Comparison of ENCODE assay signal across 19 cellular contexts in genomic region chr13:75493156-75493555, GRCh38. TPM values are rescaled to one million over a fixed set of nuclear protein-coding genes. Genes with fewer than 3 reads are reported as not detected.
DNase-seq lines count a peak whose midpoint lies in the region; ATAC-seq and TF ChIP-seq lines count a peak whose summit lies in the region.
"Had no signal": no experiment of that assay in that cellular context is flagged by ENCODE, and none has a peak within 500 bp of the region (broad histone marks: within the 10 kb centered on the region; RNA-seq: fewer than 3 reads in every experiment).

No MANE protein-coding gene starts in this region.

- TF ChIP-seq RAD21 in liver (IDR thresholded peaks at IDR 0.05), result no peak

- H3K27ac ChIP-seq in liver (ENCODE audit: low read depth in 1 of 2, low read length in 2 of 2) (no peak overlapping the region), subcutaneous abdominal adipose tissue (ENCODE audit: low read depth, low read length) (peak overlapping the region; percentile 53), right atrium auricular region (no peak overlapping the region)
- H3K27ac ChIP-seq: BLaER1 had no signal

- H3K9me3 ChIP-seq in liver (ENCODE audit: control insufficient read depth in 4 of 4, low read length in 3 of 4) (no peaks in the 10 kb centered on the region), subcutaneous abdominal adipose tissue (ENCODE audit: control insufficient read depth in 5 of 5, low read length in 5 of 5) (no peaks in the 10 kb centered on the region), right atrium auricular region (no peaks in the 10 kb centered on the region)
- H3K9me3 ChIP-seq: BE2C, BLaER1 had no signal

- H3K9ac ChIP-seq in liver (ENCODE audit: low read depth in 1 of 2, low read length in 2 of 2), result no peak overlapping the region
- H3K9ac ChIP-seq in subcutaneous abdominal adipose tissue (ENCODE audit: low read length in 5 of 5), result no peak overlapping the region
- H3K9ac ChIP-seq: BLaER1 had no signal

- H3K4me3 ChIP-seq in liver (ENCODE audit: low read depth in 1 of 3, low read length in 3 of 3), result no peak overlapping the region
- peak overlapping the region in 1 of 5 donors; percentile 36 for H3K4me3 ChIP-seq in subcutaneous abdominal adipose tissue (ENCODE audit: low read depth in 1 of 5, low read length in 5 of 5)
- H3K4me3 ChIP-seq in right atrium auricular region, result no peak overlapping the region
- H3K4me3 ChIP-seq: BLaER1, GM12878 had no signal

- H3K36me3 ChIP-seq in liver (ENCODE audit: control insufficient read depth in 4 of 4, insufficient read depth in 3 of 4, low read depth in 1 of 4, low read length in 3 of 4) (no peaks in the 10 kb centered on the region), subcutaneous abdominal adipose tissue (ENCODE audit: control insufficient read depth in 5 of 5, insufficient read depth in 5 of 5, low read length in 5 of 5) (no peaks in the 10 kb centered on the region), right atrium auricular region (no peaks in the 10 kb centered on the region)
- H3K36me3 ChIP-seq: BE2C, BLaER1 had no signal

- H3K27me3 ChIP-seq in liver (ENCODE audit: control insufficient read depth in 4 of 4, insufficient read depth in 4 of 4, low read length in 3 of 4), result no peaks in the 10 kb centered on the region
- H3K27me3 ChIP-seq in subcutaneous abdominal adipose tissue (ENCODE audit: control insufficient read depth in 5 of 5, insufficient read depth in 4 of 5, low read length in 5 of 5), result no peaks in the 10 kb centered on the region
- H3K27me3 ChIP-seq in right atrium auricular region, result no peaks in the 10 kb centered on the region
- H3K27me3 ChIP-seq: BE2C, BLaER1 had no signal

- TF ChIP-seq CTCF in liver (IDR thresholded peaks at IDR 0.05; ENCODE audit: low read depth, low read length, missing input control), result no peak
- TF ChIP-seq CTCF in right atrium auricular region (IDR thresholded peaks at IDR 0.05), result no peak

- H3K4me1 ChIP-seq in liver (ENCODE audit: control insufficient read depth in 4 of 4, insufficient read depth in 4 of 4, low read length in 3 of 4), result peaks cover 0 to 4% (median 0%) of the 10 kb centered on the region in 4 donors
- H3K4me1 ChIP-seq in subcutaneous abdominal adipose tissue (ENCODE audit: control insufficient read depth in 5 of 5, insufficient read depth in 5 of 5, low read length in 5 of 5), result peaks cover 0 to 22% (median 18%) of the 10 kb centered on the region in 5 donors
- H3K4me1 ChIP-seq in right atrium auricular region, result no peaks in the 10 kb centered on the region
- H3K4me1 ChIP-seq: BE2C had no signal

- DNase-seq in left lobe of liver (ENCODE audit: low spot score) (no peak), T-helper 1 cell (no peak), DMS114 treated with DMSO at 0.1 percent for 48 hours (lab: John Stamatoyannopoulos, UW; ENCODE audit: unreplicated experiment) (no peak), right atrium auricular region (ENCODE audit: low spot score) (no peak)
- DNase-seq: 8988T; ACHN; BE2C; C1 segment of cervical spinal cord; CD4-positive, alpha-beta memory T cell; CD4-positive, CD25-positive, alpha-beta regulatory T cell; CD8-positive, alpha-beta memory T cell; COR-L47; DMS 273 treated with DMSO at 0.1 percent for 48 hours; DMS79 treated with DMSO at 0.1 percent for 48 hours; GDM1 had no signal

- ATAC-seq in left lobe of liver, result peak; percentile 69
- ATAC-seq: GM12878 had no signal

TF ChIP-seq in liver, 16 proteins besides CTCF, POLR2A, EP300 and RAD21:
- TF ChIP-seq RXRA (IDR thresholded peaks at IDR 0.05) (peak; percentile 53 to 67), GABPA (IDR thresholded peaks at IDR 0.05 in 1 of 2, conservative IDR thresholded peaks at IDR 0.05 in 1 of 2) (no peak), FOXA1 (IDR thresholded peaks at IDR 0.05) (no peak), FOXA2 (IDR thresholded peaks at IDR 0.05) (no peak), HNF4A (conservative IDR thresholded peaks at IDR 0.05) (peak; percentile 66 to 79)

RNA-seq across cellular contexts. Expression of gene TBC1D4, which starts 11.2 kb away (rescaled TPM):
- total RNA-seq in left lobe of liver (9.5 TPM), liver (10 to 100 TPM in 1 of 2 donors, 1 to 10 TPM in 1; 9.2 to 11.1 TPM), right atrium auricular region (100 to 1,000 TPM in 1 of 2 donors, 10 to 100 TPM in 1; 64.3 to 162 TPM)
- polyA plus RNA-seq in liver, result 1 to 10 TPM; 2.3 to 3.8 TPM

RNA-seq across cellular contexts. Expression of gene COMMD6, which starts 44.5 kb away (rescaled TPM):
- total RNA-seq in left lobe of liver, result 46.7 TPM
- total RNA-seq in liver, result 10 to 100 TPM; 10.1 to 33.9 TPM
- polyA plus RNA-seq in liver, result 100 to 1,000 TPM in 1 of 2 donors, 10 to 100 TPM in 1; 54.9 to 149 TPM
- 10 to 100 TPM; 48.1 to 89.4 TPM for total RNA-seq in right atrium auricular region

RNA-seq across cellular contexts. Expression of gene UCHL3, which starts 56.4 kb away (rescaled TPM):
- total RNA-seq in left lobe of liver, result 15.5 TPM
- 10 to 100 TPM; 13.1 to 15.6 TPM for total RNA-seq in liver
- polyA plus RNA-seq in liver, result 10 to 100 TPM; 23.7 to 55.8 TPM
- 10 to 100 TPM; 17.2 to 17.7 TPM for total RNA-seq in right atrium auricular region
